In the genomic region with DNA sequence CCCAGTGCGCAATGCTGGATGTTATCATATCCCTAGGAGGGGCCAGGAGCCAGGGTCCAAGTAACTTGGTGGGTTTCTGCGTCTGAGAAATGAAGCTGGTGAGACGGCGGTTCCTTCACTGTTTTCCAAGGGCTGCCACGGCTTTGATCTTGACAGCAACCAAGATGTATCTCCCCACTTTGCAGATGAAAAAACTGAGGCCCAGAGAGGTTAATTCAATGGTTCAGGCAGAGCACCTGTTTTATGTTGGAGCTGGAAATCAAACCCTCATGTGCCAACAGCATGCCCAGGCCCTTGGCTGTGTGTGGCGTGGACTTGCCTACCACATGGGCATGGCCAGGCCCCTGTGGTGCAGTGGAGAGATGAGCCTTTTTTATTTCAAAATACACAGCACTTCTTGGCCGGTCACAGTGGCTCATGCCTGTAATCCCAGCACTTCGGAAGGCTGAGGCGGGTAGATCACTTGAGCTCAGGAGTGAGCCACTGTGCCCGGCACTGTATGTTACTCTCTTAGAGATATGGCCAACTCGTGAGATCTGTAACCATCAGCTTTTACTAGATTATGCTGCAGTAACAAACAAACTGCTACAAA, we compare ENCODE assay signal across 22 cellular contexts.
DNase-seq lines count a peak whose midpoint lies in the region; ATAC-seq, FAIRE-seq and TF ChIP-seq lines count a peak whose summit lies in the region.
"Had no signal": no experiment of that assay in that cellular context is flagged by ENCODE, and none has a peak within 500 bp of the region (broad histone marks: within the 10 kb centered on the region; RNA-seq: fewer than 3 reads in every experiment).

No MANE protein-coding gene starts in this region.

- peaks cover 2% of the 10 kb centered on the region for H3K36me3 Mint-ChIP-seq in T-helper 17 cell (ENCODE audit: low read depth)
- H3K36me3 Mint-ChIP-seq in activated CD4-positive, alpha-beta T cell treated with anti-CD3 and anti-CD28 coated beads, Interleukin-2, amount 10 ng/mL, durations not matched to agents 7 days and 5 days (ENCODE audit: low read depth): no peaks in the 10 kb centered on the region

- TF ChIP-seq RAD21 in HepG2 (CRISPR knock-in tag; IDR thresholded peaks at IDR 0.05): no peak

- H3K4me1 ChIP-seq in HepG2 (ENCODE audit: insufficient read depth, low read length): peaks cover 10% of the 10 kb centered on the region; the same call in 1 of the 2 replicates
- no peaks in the 10 kb centered on the region for H3K4me1 ChIP-seq in right lobe of liver
- peaks cover 69% of the 10 kb centered on the region for H3K4me1 ChIP-seq in OCI-LY1 (ENCODE audit: insufficient read depth, low read length, severe bottlenecking)
- H3K4me1 ChIP-seq: ascending aorta had no signal

- H3K4me3 Mint-ChIP-seq in T-helper 17 cell: no peak overlapping the region
- no peak overlapping the region for H3K4me3 Mint-ChIP-seq in activated CD4-positive, alpha-beta T cell treated with anti-CD3 and anti-CD28 coated beads, Interleukin-2, amount 10 ng/mL, durations not matched to agents 7 days and 5 days
- H3K4me3 Mint-ChIP-seq: activated naive CD4-positive, alpha-beta T cell treated with anti-CD3 and anti-CD28 coated beads, Interleukin-2, amount 50 U/mL, for 24 hours; T-cell had no signal

- no peaks in the 10 kb centered on the region for H3K36me3 ChIP-seq in HepG2 (replicated peaks in 1 of 2; ENCODE audit: control insufficient read depth in 1 of 2, insufficient read depth in 2 of 2, low read length in 2 of 2)
- H3K36me3 ChIP-seq in right lobe of liver: no peaks in the 10 kb centered on the region
- H3K36me3 ChIP-seq in OCI-LY1 (ENCODE audit: insufficient read depth, low read length): peaks cover 19% of the 10 kb centered on the region
- H3K36me3 ChIP-seq: ascending aorta, esophagus muscularis mucosa, tibial nerve had no signal

- POLR2A ChIA-PET in HepG2 (lab: Yijun Ruan, JAX): no interaction called here
- POLR2A ChIA-PET in activated CD4-positive, alpha-beta T cell treated with anti-CD3 and anti-CD28 coated beads, Interleukin-2, amount 10 ng/mL, durations not matched to agents 7 days and 5 days (lab: Charles Lee): no interaction called here

- no peaks in the 10 kb centered on the region for H4K20me1 ChIP-seq in HepG2 (ENCODE audit: insufficient read depth, low read length)
- H4K20me1 ChIP-seq in OCI-LY1 (ENCODE audit: insufficient read depth, low read length): no peaks in the 10 kb centered on the region

- DNase-seq in HepG2 (ENCODE audit: low spot score) (no peak), right lobe of liver (no peak), mesenteric fat pad (ENCODE audit: low spot score) (peak; percentile 57), T-helper 17 cell (no peak), HuH-7.5 (ENCODE audit: low spot score) (no peak)
- no peak for DNase-seq in activated CD4-positive, alpha-beta T cell treated with anti-CD3 and anti-CD28 coated beads, Interleukin-2, amount 10 ng/mL, durations not matched to agents 7 days and 5 days
- DNase-seq: activated CD4-positive, alpha-beta T cell treated with anti-CD3 and anti-CD28 coated beads, Interleukin-2, amount 50 U/mL, for 48 hours; cerebellar nuclear complex; DMS153; effector memory CD4-positive, alpha-beta T cell; NCI-H1436; NCI-H69; SHP77 had no signal

- no peak overlapping the region for H3K4me3 ChIP-seq in HepG2 (replicated peaks in 1 of 3; ENCODE audit: insufficient read depth in 1 of 3, low read depth in 2 of 3, low read length in 3 of 3)
- H3K4me3 ChIP-seq in right lobe of liver: no peak overlapping the region
- H3K4me3 ChIP-seq in OCI-LY1 (ENCODE audit: low read depth, low read length, poor library complexity, severe bottlenecking): no peak overlapping the region
- H3K4me3 ChIP-seq: ascending aorta, esophagus muscularis mucosa, tibial nerve had no signal

- no TSS peak for BruUV-seq in HepG2 (replicated peaks; lab: Mats Ljungman, UMichigan)

- H3K9me3 ChIP-seq in HepG2 (ENCODE audit: low read length): no peaks in the 10 kb centered on the region
- H3K9me3 ChIP-seq in right lobe of liver: no peaks in the 10 kb centered on the region
- H3K9me3 ChIP-seq in OCI-LY1 (ENCODE audit: low read length): no peaks in the 10 kb centered on the region
- H3K9me3 ChIP-seq in T-helper 17 cell (ENCODE audit: control insufficient read depth, low read length, poor library complexity, severe bottlenecking): no peaks in the 10 kb centered on the region

- no peaks in the 10 kb centered on the region for H3F3A ChIP-seq in OCI-LY1 (ENCODE audit: insufficient read depth, low read length)

- no peak overlapping the region for H2AFZ ChIP-seq in HepG2 (ENCODE audit: low read length)
- no peak overlapping the region for H2AFZ ChIP-seq in OCI-LY1 (ENCODE audit: low read length)

- ATAC-seq in HepG2: no peak
- ATAC-seq in right lobe of liver: no peak
- no peak for ATAC-seq in T-helper 17 cell
- ATAC-seq in HG03025 (IDR thresholded peaks at IDR 0.05; ENCODE audit: low FRiP score, unreplicated experiment): no peak
- ATAC-seq: right cardiac atrium had no signal

- H3K9ac ChIP-seq in HepG2 (ENCODE audit: insufficient read depth, low read depth, low read length) (no peak overlapping the region), OCI-LY1 (ENCODE audit: low read length) (peak overlapping the region; percentile 23; the same call in 1 of the 2 replicates)

- FAIRE-seq in HepG2 (lab: Jason Lieb, UNC): no peak
- FAIRE-seq: A204.1 had no signal

- 98% methylated on average over 6 of the region's 11 CpGs for WGBS in HepG2 (ENCODE audit: low lambda C conversion rate)
- 90% methylated on average over 4 of the region's 11 CpGs for WGBS in right lobe of liver (ENCODE audit: insufficient coverage, low coverage, low lambda C conversion rate, missing lambda C conversion rate)

- TF ChIP-seq EP300 in HepG2 (IDR thresholded peaks at IDR 0.05; ENCODE audit: low read depth in 2 of 2, low read length in 2 of 2) (no peak), HepG2 (CRISPR knock-in tag; IDR thresholded peaks at IDR 0.05; ENCODE audit: borderline replicate concordance) (no peak)

- H3K27ac ChIP-seq in HepG2 (ENCODE audit: extremely low read length, insufficient read depth, low read length) (no peak overlapping the region), right lobe of liver (no peak overlapping the region), OCI-LY1 (ENCODE audit: low read depth, low read length, poor library complexity, severe bottlenecking) (peak overlapping the region; percentile 89)
- H3K27ac ChIP-seq: ascending aorta, esophagus muscularis mucosa, tibial nerve had no signal

- H3K9me2 ChIP-seq in OCI-LY1 (ENCODE audit: low read depth, low read length): no peaks in the 10 kb centered on the region

- no peaks in the 10 kb centered on the region for H3K9me3 Mint-ChIP-seq in activated CD4-positive, alpha-beta T cell treated with anti-CD3 and anti-CD28 coated beads, Interleukin-2, amount 10 ng/mL, durations not matched to agents 7 days and 5 days
- H3K9me3 Mint-ChIP-seq: activated naive CD4-positive, alpha-beta T cell treated with anti-CD3 and anti-CD28 coated beads, Interleukin-2, amount 50 U/mL, for 24 hours; T-cell had no signal

- H3K4me2 ChIP-seq in HepG2 (ENCODE audit: low read depth, low read length) (no peak overlapping the region), OCI-LY1 (ENCODE audit: low read length) (peak overlapping the region; percentile 31; the same call in 1 of the 2 replicates)

- intact Hi-C loops in HepG2 (cut with micrococcal nuclease; ENCODE audit: unreplicated experiment) (no loop called here), right lobe of liver (cut with DNase I) (no loop called here)

- no peak overlapping the region for H3K27ac Mint-ChIP-seq in T-helper 17 cell
- no peak overlapping the region for H3K27ac Mint-ChIP-seq in activated CD4-positive, alpha-beta T cell treated with anti-CD3 and anti-CD28 coated beads, Interleukin-2, amount 10 ng/mL, durations not matched to agents 7 days and 5 days
- H3K27ac Mint-ChIP-seq: activated naive CD4-positive, alpha-beta T cell treated with anti-CD3 and anti-CD28 coated beads, Interleukin-2, amount 50 U/mL, for 24 hours; T-cell had no signal

- H3K79me2 ChIP-seq in HepG2 (ENCODE audit: insufficient read depth, low read length): no peaks in the 10 kb centered on the region
- peaks cover 9% of the 10 kb centered on the region for H3K79me2 ChIP-seq in OCI-LY1 (ENCODE audit: insufficient read depth, low read length)

- H3K27me3 ChIP-seq in HepG2 (ENCODE audit: control insufficient read depth in 1 of 2, insufficient read depth in 2 of 2, low read length in 2 of 2) (no peaks in the 10 kb centered on the region), right lobe of liver (no peaks in the 10 kb centered on the region), OCI-LY1 (ENCODE audit: insufficient read depth, low read length) (no peaks in the 10 kb centered on the region)
- H3K27me3 ChIP-seq: ascending aorta, esophagus muscularis mucosa, tibial nerve had no signal

- H3K27me3 Mint-ChIP-seq in T-helper 17 cell: no peaks in the 10 kb centered on the region
- no peaks in the 10 kb centered on the region for H3K27me3 Mint-ChIP-seq in activated CD4-positive, alpha-beta T cell treated with anti-CD3 and anti-CD28 coated beads, Interleukin-2, amount 10 ng/mL, durations not matched to agents 7 days and 5 days
- H3K27me3 Mint-ChIP-seq: activated naive CD4-positive, alpha-beta T cell treated with anti-CD3 and anti-CD28 coated beads, Interleukin-2, amount 50 U/mL, for 24 hours; T-cell had no signal

- TF ChIP-seq CTCF in HepG2 (CRISPR knock-in tag; IDR thresholded peaks at IDR 0.05) (no peak), right lobe of liver (IDR thresholded peaks at IDR 0.05) (no peak), OCI-LY1 (IDR thresholded peaks at IDR 0.05; ENCODE audit: low read length) (no peak)

- in situ Hi-C loops in HepG2 (cut with HindIII; ENCODE audit: extremely low pct_ligation_motif_present, low pct_unique_long_range_greater_than_20kb): no loop called here

- TF ChIP-seq POLR2A in HepG2 (IDR thresholded peaks at IDR 0.05; ENCODE audit: insufficient read depth in 1 of 2, low read depth in 2 of 2, low read length in 2 of 2) (no peak), right lobe of liver (IDR thresholded peaks at IDR 0.05) (no peak)

- peaks cover 2% of the 10 kb centered on the region for H3K4me1 Mint-ChIP-seq in T-helper 17 cell
- H3K4me1 Mint-ChIP-seq in activated CD4-positive, alpha-beta T cell treated with anti-CD3 and anti-CD28 coated beads, Interleukin-2, amount 10 ng/mL, durations not matched to agents 7 days and 5 days: no peaks in the 10 kb centered on the region

- CTCF ChIA-PET in HepG2 (lab: Yijun Ruan, JAX; ENCODE audit: low intra/inter-chr PET ratio, low total read pairs): no interaction called here
- CTCF ChIA-PET in activated CD4-positive, alpha-beta T cell treated with anti-CD3 and anti-CD28 coated beads, Interleukin-2, amount 10 ng/mL, durations not matched to agents 7 days and 5 days (lab: Charles Lee): interaction anchor here (1.3 kb wide), 1 partner anchor 29 kb away, joined by 4 read pairs; no protein-coding TSS in a partner anchor

TF ChIP-seq in HepG2, 621 proteins besides CTCF, POLR2A, EP300 and RAD21 (continues in another document):
- TF ChIP-seq ZNF629 (CRISPR knock-in tag; conservative IDR thresholded peaks at IDR 0.05): peak; percentile 52
